Comparison of ENCODE assay signal across 7 cellular contexts in the genomic region with DNA sequence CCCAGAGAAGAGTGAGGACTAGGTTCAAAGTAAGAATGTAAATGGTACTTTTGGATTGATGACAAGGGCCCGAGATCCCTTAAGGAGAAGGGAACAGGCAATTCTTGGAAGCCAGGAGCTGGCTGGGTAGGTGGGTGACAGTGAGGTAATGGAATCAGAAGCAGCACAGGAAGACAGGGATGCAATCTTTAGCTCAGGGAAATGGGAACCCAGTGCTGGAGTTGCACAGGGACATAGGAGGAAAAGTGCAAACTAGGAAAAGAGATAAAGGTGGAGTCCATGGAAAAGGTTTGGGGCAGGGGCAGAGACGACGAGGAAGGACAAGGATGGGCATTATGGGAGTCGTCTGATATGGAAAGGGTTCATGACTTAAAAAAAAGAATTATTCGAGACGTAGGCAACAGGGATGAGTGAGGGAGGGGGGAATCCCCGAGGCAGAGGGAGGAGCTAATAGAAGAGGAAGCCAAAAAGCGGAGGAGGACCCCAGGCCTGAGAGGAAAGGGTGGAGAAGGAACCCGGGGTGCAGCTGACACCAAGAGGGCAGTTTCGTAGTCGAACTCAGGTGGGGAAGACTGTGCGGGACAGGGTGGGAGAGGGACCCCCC. TPM values are rescaled to one million over a fixed set of nuclear protein-coding genes. Genes with fewer than 3 reads are reported as not detected.
DNase-seq lines count a peak whose midpoint lies in the region; ATAC-seq and TF ChIP-seq lines count a peak whose summit lies in the region.

No MANE protein-coding gene starts in this region.

- H3K4me1 ChIP-seq in mononuclear cell (ENCODE audit: insufficient read depth, low read length), result peaks cover 28% of the 10 kb centered on the region

- peaks cover 13% of the 10 kb centered on the region for H3K36me3 Mint-ChIP-seq in endothelial cell (ENCODE audit: low read depth, unreplicated experiment)
- peaks cover 52% of the 10 kb centered on the region for H3K36me3 Mint-ChIP-seq in stimulated activated effector memory CD8-positive, alpha-beta T cell treated with anti-CD3 and anti-CD28 coated beads, Interleukin-12 subunit alpha, Interleukin-12 subunit beta, amount 100 ng/mL, for 72 hours

- no peaks in the 10 kb centered on the region for H3K9me3 ChIP-seq in mononuclear cell (ENCODE audit: low read depth, low read length)

- no peaks in the 10 kb centered on the region for H3K9me3 Mint-ChIP-seq in endothelial cell (ENCODE audit: unreplicated experiment)
- no peaks in the 10 kb centered on the region for H3K9me3 Mint-ChIP-seq in stimulated activated effector memory CD8-positive, alpha-beta T cell treated with anti-CD3 and anti-CD28 coated beads, Interleukin-12 subunit alpha, Interleukin-12 subunit beta, amount 100 ng/mL, for 72 hours

- peak overlapping the region; percentile 97 for H3K4me3 Mint-ChIP-seq in endothelial cell (ENCODE audit: unreplicated experiment)
- H3K4me3 Mint-ChIP-seq in stimulated activated effector memory CD8-positive, alpha-beta T cell treated with anti-CD3 and anti-CD28 coated beads, Interleukin-12 subunit alpha, Interleukin-12 subunit beta, amount 100 ng/mL, for 72 hours, result peak overlapping the region; percentile 88

- DNase-seq in GM12864 (ENCODE audit: low read depth) (peak; percentile 43), LNCaP clone FGC (ENCODE audit: low read depth) (no peak), endothelial cell (ENCODE audit: low spot score) (peak; percentile 21)
- peak; percentile 66 to 67 for DNase-seq in activated CD4-positive, alpha-beta T cell treated with anti-CD3 and anti-CD28 coated beads for 4 hours
- DNase-seq in stimulated activated effector memory CD8-positive, alpha-beta T cell treated with anti-CD3 and anti-CD28 coated beads, Interleukin-12 subunit alpha, Interleukin-12 subunit beta, amount 100 ng/mL, for 72 hours (ENCODE audit: low spot score in 2 of 2), result no peak

- H3K27me3 ChIP-seq in mononuclear cell (ENCODE audit: insufficient read depth, low read length), result no peaks in the 10 kb centered on the region

- H3K4me3 ChIP-seq in GM12864 (ENCODE audit: low read depth, low read length), result peak overlapping the region; percentile 93
- H3K4me3 ChIP-seq in LNCaP clone FGC (ENCODE audit: low read depth, low read length), result peak overlapping the region; percentile 92
- H3K4me3 ChIP-seq in mononuclear cell (ENCODE audit: low read length), result peak overlapping the region; percentile 88

- peaks cover 21% of the 10 kb centered on the region for H3K4me1 Mint-ChIP-seq in endothelial cell (ENCODE audit: unreplicated experiment)
- H3K4me1 Mint-ChIP-seq in stimulated activated effector memory CD8-positive, alpha-beta T cell treated with anti-CD3 and anti-CD28 coated beads, Interleukin-12 subunit alpha, Interleukin-12 subunit beta, amount 100 ng/mL, for 72 hours, result peaks cover 39% of the 10 kb centered on the region

- peaks cover 3% of the 10 kb centered on the region for H3K27me3 Mint-ChIP-seq in endothelial cell (ENCODE audit: unreplicated experiment)

- no peak for TF ChIP-seq CTCF in GM12864 (IDR thresholded peaks at IDR 0.05; ENCODE audit: low read depth, low read length, missing control alignments)
- no peak for TF ChIP-seq CTCF in LNCaP clone FGC (IDR thresholded peaks at IDR 0.05; ENCODE audit: control insufficient read depth, extremely low read depth, insufficient read depth)
- TF ChIP-seq CTCF in endothelial cell (IDR thresholded peaks at IDR 0.05; ENCODE audit: unreplicated experiment), result no peak

- ATAC-seq in GM21723 (IDR thresholded peaks at IDR 0.05; ENCODE audit: unreplicated experiment), result peak; percentile 57
- peak; percentile 66 for ATAC-seq in stimulated activated effector memory CD8-positive, alpha-beta T cell treated with anti-CD3 and anti-CD28 coated beads, Interleukin-12 subunit alpha, Interleukin-12 subunit beta, amount 100 ng/mL, for 72 hours

- peak overlapping the region; percentile 95 for H3K27ac Mint-ChIP-seq in endothelial cell (ENCODE audit: unreplicated experiment)
- H3K27ac Mint-ChIP-seq in stimulated activated effector memory CD8-positive, alpha-beta T cell treated with anti-CD3 and anti-CD28 coated beads, Interleukin-12 subunit alpha, Interleukin-12 subunit beta, amount 100 ng/mL, for 72 hours, result peak overlapping the region; percentile 96

RNA-seq across cellular contexts. Expression of a gene that starts 0.5 kb away (rescaled TPM):
- total RNA-seq in endothelial cell (ENCODE audit: unreplicated experiment) (50.3 TPM), mononuclear cell (38.0 TPM)

RNA-seq across cellular contexts. Expression of a gene that starts 20.3 kb away (rescaled TPM):
- total RNA-seq in endothelial cell (ENCODE audit: unreplicated experiment) (51.6 TPM), mononuclear cell (45.7 TPM)

RNA-seq across cellular contexts. Expression of a gene that starts 44.6 kb away (rescaled TPM):
- total RNA-seq in endothelial cell (ENCODE audit: unreplicated experiment), result 29.9 TPM
- 45.5 TPM for total RNA-seq in mononuclear cell

RNA-seq across cellular contexts. Expression of a gene that starts 45.8 kb away (rescaled TPM):
- total RNA-seq in endothelial cell (ENCODE audit: unreplicated experiment) (15.6 TPM), mononuclear cell (not detected)

Comparison
In these comparisons a context has a peak if more than half of its experiments do, and no peak if none do; other contexts are left out.
1. DNase-seq: peak in GM12864 (single experiment), activated CD4-positive, alpha-beta T cell treated with anti-CD3 and anti-CD28 coated beads for 4 hours (2 of 2) and endothelial cell (single experiment); none in LNCaP clone FGC (single experiment) and stimulated activated effector memory CD8-positive, alpha-beta T cell treated with anti-CD3 and anti-CD28 coated beads, Interleukin-12 subunit alpha, Interleukin-12 subunit beta, amount 100 ng/mL, for 72 hours (0 of 2).
2. Peak in every context shown above with its lines, with median percentiles within 50 percentile points of each other: H3K4me3 ChIP-seq.